Comparison of ENCODE assay signal across 8 cellular contexts in the genomic region with DNA sequence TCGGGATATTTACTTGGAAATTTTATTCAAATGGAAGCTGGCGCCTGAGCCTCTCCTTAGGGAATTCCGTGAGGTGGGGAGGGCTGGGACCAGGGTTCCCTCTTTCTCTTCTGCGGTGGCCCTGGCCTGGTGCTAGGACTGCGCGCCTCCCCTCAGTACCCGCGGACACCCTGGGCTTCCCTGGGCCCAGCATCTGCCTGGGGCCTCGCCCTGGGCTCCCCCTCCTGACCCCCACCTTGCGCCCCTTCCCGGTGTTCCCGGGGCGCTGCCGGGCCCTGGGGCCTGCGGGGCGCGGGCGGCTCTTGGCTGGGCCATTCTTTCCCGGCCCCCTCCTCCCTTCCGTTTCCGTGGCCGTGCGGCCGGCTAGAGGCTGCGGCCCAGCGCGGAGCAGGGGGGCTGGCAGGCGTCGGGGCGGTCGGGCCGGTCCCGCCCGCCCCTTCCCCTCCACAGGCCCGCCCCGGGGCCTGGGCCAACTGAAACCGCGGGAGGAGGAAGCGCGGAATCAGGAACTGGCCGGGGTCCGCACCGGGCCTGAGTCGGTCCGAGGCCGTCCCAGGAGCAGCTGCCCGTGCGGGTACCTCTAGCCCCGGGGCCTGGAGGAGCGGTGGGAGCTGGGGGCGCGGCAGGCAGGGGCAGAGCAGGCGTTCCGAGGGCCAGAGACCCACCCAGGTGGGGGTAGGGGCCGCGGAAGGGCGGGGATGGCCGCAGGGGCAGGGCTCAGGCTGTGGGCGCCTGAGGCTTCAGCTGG. TPM values are rescaled to one million over a fixed set of nuclear protein-coding genes. Genes with fewer than 3 reads are reported as not detected.
DNase-seq lines count a peak whose midpoint lies in the region; ATAC-seq and TF ChIP-seq lines count a peak whose summit lies in the region.

A gene (plus strand): TSS at position 534 of the 748 bp plus-strand sequence. CDS start 542 bp downstream, outside the sequence.

- peak within 1 kb of the TSS; percentile 72 for H3K4me3 ChIP-seq in endodermal cell (ENCODE audit: low read length)
- H3K4me3 ChIP-seq in upper lobe of left lung, result peak within 1 kb of the TSS; percentile 53 to 61 (median 56)

- H3K27ac ChIP-seq in endodermal cell (ENCODE audit: low read depth, low read length), result peak within 1 kb of the TSS; percentile 30
- peak within 1 kb of the TSS; percentile 84 to 98 (median 96) for H3K27ac ChIP-seq in upper lobe of left lung

- no peaks in the 10 kb centered on the region for H3K27me3 Mint-ChIP-seq in endodermal cell (ENCODE audit: insufficient read depth)

- TF ChIP-seq EP300 in upper lobe of left lung (IDR thresholded peaks at IDR 0.05), result peak in 1 of 4 donors; percentile 20

- WGBS in endodermal cell (ENCODE audit: insufficient coverage in 1 of 2, insufficient read length in 1 of 2), 2 experiments, result 21 to 51% methylated on average over 9 to 59 of the region's 59 CpGs
- WGBS in upper lobe of left lung, 2 donors, result 4 to 9% methylated on average over 4 to 34 of the region's 59 CpGs

- H3K36me3 ChIP-seq in ES-I3 (ENCODE audit: insufficient read depth, low read length) (peaks cover 4% of the 10 kb centered on the region), endodermal cell (ENCODE audit: control insufficient read depth, insufficient read depth, low read length) (peaks cover 3% of the 10 kb centered on the region), upper lobe of left lung (peaks cover 19 to 51% (median 44%) of the 10 kb centered on the region in 4 donors)

- no peaks in the 10 kb centered on the region for H3K9me3 Mint-ChIP-seq in endodermal cell

- peaks cover 17% of the 10 kb centered on the region for H3K36me3 Mint-ChIP-seq in endodermal cell (ENCODE audit: low read depth)

- no peaks in the 10 kb centered on the region for H3K9me3 ChIP-seq in ES-I3 (ENCODE audit: control insufficient read depth, insufficient read depth, low read length)
- H3K9me3 ChIP-seq in endodermal cell (ENCODE audit: control insufficient read depth, low read length), result no peaks in the 10 kb centered on the region
- H3K9me3 ChIP-seq in upper lobe of left lung, result no peaks in the 10 kb centered on the region

- peaks cover 19% of the 10 kb centered on the region for H3K4me1 Mint-ChIP-seq in endodermal cell

- H3K27me3 ChIP-seq in endodermal cell (ENCODE audit: control insufficient read depth, insufficient read depth, low read length, poor library complexity, severe bottlenecking) (no peaks in the 10 kb centered on the region), upper lobe of left lung (no peaks in the 10 kb centered on the region)

- TF ChIP-seq CTCF in endodermal cell (conservative IDR thresholded peaks at IDR 0.05) (no peak), upper lobe of left lung (IDR thresholded peaks at IDR 0.05) (no peak)

- ATAC-seq in upper lobe of left lung (ENCODE audit: low FRiP score in 2 of 2), result peak; percentile 56 to 88
- ATAC-seq in HG02588 (IDR thresholded peaks at IDR 0.05; ENCODE audit: unreplicated experiment), result no peak

- peak within 1 kb of the TSS; percentile 56 for H3K4me3 Mint-ChIP-seq in endodermal cell

- DNase-seq in NOMO-1 treated with DMSO at 0.1 percent for 48 hours (lab: John Stamatoyannopoulos, UW; ENCODE audit: unreplicated experiment), result peak; percentile 77
- peak; percentile 89 for DNase-seq in endodermal cell
- peak; percentile 95 for DNase-seq in mesenteric fat pad (ENCODE audit: low spot score)
- DNase-seq in upper lobe of left lung, result peak; percentile 88 to 93
- no peak for DNase-seq in GM19240 (ENCODE audit: insufficient read length, low spot score)
- DNase-seq in T-helper 9 cell, result no peak

- peak; percentile 66 to 92 (median 72) for TF ChIP-seq POLR2A in upper lobe of left lung (IDR thresholded peaks at IDR 0.05)

- H3K4me1 ChIP-seq in ES-I3 (ENCODE audit: insufficient read depth, low read length) (peaks cover 14% of the 10 kb centered on the region), endodermal cell (ENCODE audit: control insufficient read depth, insufficient read depth, low read length) (peaks cover 15% of the 10 kb centered on the region), upper lobe of left lung (peaks cover 25 to 46% (median 37%) of the 10 kb centered on the region in 4 donors)

- H3K27ac Mint-ChIP-seq in endodermal cell, result peak within 1 kb of the TSS; percentile 81

- peak within 1 kb of the TSS; percentile 47 for H3K9ac ChIP-seq in ES-I3 (ENCODE audit: low read depth, low read length)
- peak within 1 kb of the TSS; percentile 30 for H3K9ac ChIP-seq in endodermal cell (ENCODE audit: extremely low read depth, low read length, poor library complexity, severe bottlenecking)

RNA-seq across cellular contexts. Expression of the gene that starts here (rescaled TPM):
- total RNA-seq in endodermal cell (10 to 100 TPM; 25.9 to 29.9 TPM), mesenteric fat pad (68.4 TPM), upper lobe of left lung (100 to 1,000 TPM in 2 of 6 donors, 10 to 100 TPM in 4; 33.4 to 144 (median 68.3) TPM)
- polyA plus RNA-seq in endodermal cell (2013, experiment 1 of 2), result 6.0 TPM
- 4.3 TPM for polyA plus RNA-seq in endodermal cell (2013, experiment 2 of 2)

Comparison
In these comparisons a context has a peak if more than half of its experiments do, and no peak if none do; other contexts are left out.
1. DNase-seq: peak in NOMO-1 treated with DMSO at 0.1 percent for 48 hours (single experiment), endodermal cell (single experiment), mesenteric fat pad (single experiment) and upper lobe of left lung (2 of 2); none in GM19240 (single experiment) and T-helper 9 cell (single experiment).